ENCODE assay signal across 1 cellular context in the genomic region with DNA sequence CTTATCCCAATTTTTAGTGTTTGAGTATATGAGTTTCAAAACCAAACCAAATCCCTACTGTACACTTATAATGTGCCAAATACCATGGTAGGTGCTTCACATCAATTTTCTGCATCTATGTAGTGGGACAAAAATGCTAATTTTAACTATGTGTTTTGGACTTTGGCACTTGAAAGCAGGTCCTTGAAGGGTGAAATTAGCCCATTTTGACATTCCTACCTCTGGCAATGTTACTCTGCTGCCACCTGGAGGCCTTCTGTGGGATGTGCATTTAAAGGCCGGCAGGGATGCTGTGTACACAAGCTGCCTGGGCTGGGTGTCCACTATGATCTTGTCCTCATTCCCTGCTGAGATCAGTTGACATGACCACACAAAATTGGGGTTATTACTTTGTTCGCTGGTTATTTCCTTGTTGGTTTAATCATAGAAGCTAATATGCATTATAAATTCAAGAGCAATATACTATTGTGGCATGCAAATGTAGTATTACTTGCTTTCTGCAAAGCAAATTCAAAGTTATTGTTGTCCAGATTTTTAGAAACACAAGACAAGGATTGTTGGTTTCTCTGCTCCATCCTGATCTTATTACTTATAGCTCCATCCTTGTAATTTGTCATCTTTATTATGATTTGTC.
TF ChIP-seq lines count a peak whose summit lies in the region.

No MANE protein-coding gene starts in this region.

TF ChIP-seq in WTC11, 78 proteins besides CTCF, POLR2A, EP300 and RAD21 (continued from another document):
- TF ChIP-seq, protein P1, sequence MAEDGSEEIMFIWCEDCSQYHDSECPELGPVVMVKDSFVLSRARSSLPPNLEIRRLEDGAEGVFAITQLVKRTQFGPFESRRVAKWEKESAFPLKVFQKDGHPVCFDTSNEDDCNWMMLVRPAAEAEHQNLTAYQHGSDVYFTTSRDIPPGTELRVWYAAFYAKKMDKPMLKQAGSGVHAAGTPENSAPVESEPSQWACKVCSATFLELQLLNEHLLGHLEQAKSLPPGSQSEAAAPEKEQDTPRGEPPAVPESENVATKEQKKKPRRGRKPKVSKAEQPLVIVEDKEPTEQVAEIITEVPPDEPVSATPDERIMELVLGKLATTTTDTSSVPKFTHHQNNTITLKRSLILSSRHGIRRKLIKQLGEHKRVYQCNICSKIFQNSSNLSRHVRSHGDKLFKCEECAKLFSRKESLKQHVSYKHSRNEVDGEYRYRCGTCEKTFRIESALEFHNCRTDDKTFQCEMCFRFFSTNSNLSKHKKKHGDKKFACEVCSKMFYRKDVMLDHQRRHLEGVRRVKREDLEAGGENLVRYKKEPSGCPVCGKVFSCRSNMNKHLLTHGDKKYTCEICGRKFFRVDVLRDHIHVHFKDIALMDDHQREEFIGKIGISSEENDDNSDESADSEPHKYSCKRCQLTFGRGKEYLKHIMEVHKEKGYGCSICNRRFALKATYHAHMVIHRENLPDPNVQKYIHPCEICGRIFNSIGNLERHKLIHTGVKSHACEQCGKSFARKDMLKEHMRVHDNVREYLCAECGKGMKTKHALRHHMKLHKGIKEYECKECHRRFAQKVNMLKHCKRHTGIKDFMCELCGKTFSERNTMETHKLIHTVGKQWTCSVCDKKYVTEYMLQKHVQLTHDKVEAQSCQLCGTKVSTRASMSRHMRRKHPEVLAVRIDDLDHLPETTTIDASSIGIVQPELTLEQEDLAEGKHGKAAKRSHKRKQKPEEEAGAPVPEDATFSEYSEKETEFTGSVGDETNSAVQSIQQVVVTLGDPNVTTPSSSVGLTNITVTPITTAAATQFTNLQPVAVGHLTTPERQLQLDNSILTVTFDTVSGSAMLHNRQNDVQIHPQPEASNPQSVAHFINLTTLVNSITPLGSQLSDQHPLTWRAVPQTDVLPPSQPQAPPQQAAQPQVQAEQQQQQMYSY (CRISPR knock-in tag; IDR thresholded peaks at IDR 0.05), result no peak
- TF ChIP-seq, protein P2, sequence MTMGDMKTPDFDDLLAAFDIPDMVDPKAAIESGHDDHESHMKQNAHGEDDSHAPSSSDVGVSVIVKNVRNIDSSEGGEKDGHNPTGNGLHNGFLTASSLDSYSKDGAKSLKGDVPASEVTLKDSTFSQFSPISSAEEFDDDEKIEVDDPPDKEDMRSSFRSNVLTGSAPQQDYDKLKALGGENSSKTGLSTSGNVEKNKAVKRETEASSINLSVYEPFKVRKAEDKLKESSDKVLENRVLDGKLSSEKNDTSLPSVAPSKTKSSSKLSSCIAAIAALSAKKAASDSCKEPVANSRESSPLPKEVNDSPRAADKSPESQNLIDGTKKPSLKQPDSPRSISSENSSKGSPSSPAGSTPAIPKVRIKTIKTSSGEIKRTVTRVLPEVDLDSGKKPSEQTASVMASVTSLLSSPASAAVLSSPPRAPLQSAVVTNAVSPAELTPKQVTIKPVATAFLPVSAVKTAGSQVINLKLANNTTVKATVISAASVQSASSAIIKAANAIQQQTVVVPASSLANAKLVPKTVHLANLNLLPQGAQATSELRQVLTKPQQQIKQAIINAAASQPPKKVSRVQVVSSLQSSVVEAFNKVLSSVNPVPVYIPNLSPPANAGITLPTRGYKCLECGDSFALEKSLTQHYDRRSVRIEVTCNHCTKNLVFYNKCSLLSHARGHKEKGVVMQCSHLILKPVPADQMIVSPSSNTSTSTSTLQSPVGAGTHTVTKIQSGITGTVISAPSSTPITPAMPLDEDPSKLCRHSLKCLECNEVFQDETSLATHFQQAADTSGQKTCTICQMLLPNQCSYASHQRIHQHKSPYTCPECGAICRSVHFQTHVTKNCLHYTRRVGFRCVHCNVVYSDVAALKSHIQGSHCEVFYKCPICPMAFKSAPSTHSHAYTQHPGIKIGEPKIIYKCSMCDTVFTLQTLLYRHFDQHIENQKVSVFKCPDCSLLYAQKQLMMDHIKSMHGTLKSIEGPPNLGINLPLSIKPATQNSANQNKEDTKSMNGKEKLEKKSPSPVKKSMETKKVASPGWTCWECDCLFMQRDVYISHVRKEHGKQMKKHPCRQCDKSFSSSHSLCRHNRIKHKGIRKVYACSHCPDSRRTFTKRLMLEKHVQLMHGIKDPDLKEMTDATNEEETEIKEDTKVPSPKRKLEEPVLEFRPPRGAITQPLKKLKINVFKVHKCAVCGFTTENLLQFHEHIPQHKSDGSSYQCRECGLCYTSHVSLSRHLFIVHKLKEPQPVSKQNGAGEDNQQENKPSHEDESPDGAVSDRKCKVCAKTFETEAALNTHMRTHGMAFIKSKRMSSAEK (CRISPR knock-in tag; IDR thresholded peaks at IDR 0.05; ENCODE audit: borderline replicate concordance), result no peak
- TF ChIP-seq, protein P3, sequence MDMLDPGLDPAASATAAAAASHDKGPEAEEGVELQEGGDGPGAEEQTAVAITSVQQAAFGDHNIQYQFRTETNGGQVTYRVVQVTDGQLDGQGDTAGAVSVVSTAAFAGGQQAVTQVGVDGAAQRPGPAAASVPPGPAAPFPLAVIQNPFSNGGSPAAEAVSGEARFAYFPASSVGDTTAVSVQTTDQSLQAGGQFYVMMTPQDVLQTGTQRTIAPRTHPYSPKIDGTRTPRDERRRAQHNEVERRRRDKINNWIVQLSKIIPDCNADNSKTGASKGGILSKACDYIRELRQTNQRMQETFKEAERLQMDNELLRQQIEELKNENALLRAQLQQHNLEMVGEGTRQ (CRISPR knock-in tag; IDR thresholded peaks at IDR 0.05), result no peak
- TF ChIP-seq FOXJ3 (CRISPR knock-in tag; IDR thresholded peaks at IDR 0.05; ENCODE audit: borderline replicate concordance), result no peak
- TF ChIP-seq, protein P4, sequence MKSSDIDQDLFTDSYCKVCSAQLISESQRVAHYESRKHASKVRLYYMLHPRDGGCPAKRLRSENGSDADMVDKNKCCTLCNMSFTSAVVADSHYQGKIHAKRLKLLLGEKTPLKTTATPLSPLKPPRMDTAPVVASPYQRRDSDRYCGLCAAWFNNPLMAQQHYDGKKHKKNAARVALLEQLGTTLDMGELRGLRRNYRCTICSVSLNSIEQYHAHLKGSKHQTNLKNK (CRISPR knock-in tag; IDR thresholded peaks at IDR 0.05), result no peak
- TF ChIP-seq, protein P5, sequence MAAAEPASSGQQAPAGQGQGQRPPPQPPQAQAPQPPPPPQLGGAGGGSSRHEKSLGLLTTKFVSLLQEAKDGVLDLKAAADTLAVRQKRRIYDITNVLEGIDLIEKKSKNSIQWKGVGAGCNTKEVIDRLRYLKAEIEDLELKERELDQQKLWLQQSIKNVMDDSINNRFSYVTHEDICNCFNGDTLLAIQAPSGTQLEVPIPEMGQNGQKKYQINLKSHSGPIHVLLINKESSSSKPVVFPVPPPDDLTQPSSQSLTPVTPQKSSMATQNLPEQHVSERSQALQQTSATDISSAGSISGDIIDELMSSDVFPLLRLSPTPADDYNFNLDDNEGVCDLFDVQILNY (CRISPR knock-in tag; IDR thresholded peaks at IDR 0.05), result no peak
